8 cellular contexts compared by ENCODE assay signal in the genomic region with DNA sequence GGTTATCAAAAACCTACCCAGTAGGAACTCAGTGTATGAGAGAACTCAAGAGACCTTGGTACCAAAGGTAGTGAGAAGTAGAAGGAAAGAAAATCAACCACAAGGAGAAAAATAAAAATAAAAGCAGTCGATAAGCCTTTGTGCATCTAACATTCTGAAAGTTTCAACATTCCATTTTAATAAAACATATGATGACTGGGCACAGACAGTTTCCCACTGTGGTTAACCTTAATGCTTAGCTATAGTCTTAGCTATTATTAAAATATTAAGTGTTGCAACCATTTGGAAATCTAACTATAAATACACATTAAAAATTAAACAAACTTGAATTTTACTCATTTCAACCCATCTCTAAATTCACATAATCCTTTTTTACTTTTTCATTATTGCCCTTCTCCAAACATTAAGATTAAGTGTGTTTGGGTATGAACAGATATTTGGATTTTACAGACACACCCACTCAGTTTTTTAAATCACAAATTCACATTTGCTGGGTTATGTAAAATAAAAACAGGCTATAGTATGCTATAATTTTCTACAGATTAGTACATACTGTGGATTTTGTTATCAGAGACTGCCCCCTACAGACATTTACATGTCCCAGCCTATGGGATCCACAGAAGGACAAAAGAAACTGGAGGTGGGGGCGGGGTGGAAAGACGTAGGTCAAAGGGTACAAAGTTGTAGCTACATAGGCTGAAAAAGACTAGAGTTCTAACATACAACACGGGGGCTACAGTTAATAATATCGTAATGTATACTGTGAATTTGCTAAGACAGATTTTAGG. TPM values are rescaled to one million over a fixed set of nuclear protein-coding genes. Genes with fewer than 3 reads are reported as not detected.
A peak's percentile ranks its signal among the peaks of the same experiment; 100 is the strongest.
DNase-seq lines count a peak whose midpoint lies in the region; ATAC-seq and TF ChIP-seq lines count a peak whose summit lies in the region.

No MANE protein-coding gene starts in this region.

- no peak overlapping the region for H3K4me3 Mint-ChIP-seq in nephron
- H3K4me3 Mint-ChIP-seq in activated T-helper 1 cell treated with anti-CD3 and anti-CD28 coated beads, Interleukin-12 subunit alpha, Interleukin-12 subunit beta, Interleukin-2, Interleukin-4 antibody, amounts not matched to agents 30 ng/mL and 10 ng/mL and 1 ng/mL, durations not matched to agents 14 hours and 24 hours and 36 hours = no peak overlapping the region

- H3K4me3 ChIP-seq in brain microvascular endothelial cell (ENCODE audit: low read depth, low read length) = no peak overlapping the region

- peak; percentile 7 to 16 for DNase-seq in activated CD4-positive, alpha-beta T cell treated with anti-CD3 and anti-CD28 coated beads for 4 hours
- DNase-seq in activated CD4-positive, alpha-beta T cell treated with anti-CD3 and anti-CD28 coated beads, Interleukin-2, amount 50 U/mL, for 48 hours = no peak
- peak; percentile 31 for DNase-seq in NCI-H460 (ENCODE audit: extremely low read depth, low read depth)
- DNase-seq in brain microvascular endothelial cell = peak; percentile 54
- DNase-seq in activated T-helper 1 cell treated with anti-CD3 and anti-CD28 coated beads, Interleukin-12 subunit alpha, Interleukin-12 subunit beta, Interleukin-2, Interleukin-4 antibody, amounts not matched to agents 30 ng/mL and 10 ng/mL and 1 ng/mL, durations not matched to agents 14 hours and 24 hours and 36 hours (ENCODE audit: low spot score) = no peak
- no peak for DNase-seq in NCI-H510A (lab: John Stamatoyannopoulos, UW)

- intact Hi-C loops in activated T-helper 1 cell treated with anti-CD3 and anti-CD28 coated beads, Interleukin-12 subunit alpha, Interleukin-12 subunit beta, Interleukin-2, Interleukin-4 antibody, amounts not matched to agents 30 ng/mL and 10 ng/mL and 1 ng/mL, durations not matched to agents 14 hours and 24 hours and 36 hours (cut with micrococcal nuclease) = loop anchor here (1.0 kb wide), 1 partner anchor 597 kb away; no protein-coding TSS in a partner anchor

- H3K27ac Mint-ChIP-seq in nephron = peak overlapping the region in 1 of 3 experiments; percentile 68
- no peak overlapping the region for H3K27ac Mint-ChIP-seq in activated T-helper 1 cell treated with anti-CD3 and anti-CD28 coated beads, Interleukin-12 subunit alpha, Interleukin-12 subunit beta, Interleukin-2, Interleukin-4 antibody, amounts not matched to agents 30 ng/mL and 10 ng/mL and 1 ng/mL, durations not matched to agents 14 hours and 24 hours and 36 hours

- no peak for ATAC-seq in HG03439 (IDR thresholded peaks at IDR 0.05; ENCODE audit: unreplicated experiment)

- H3K27me3 Mint-ChIP-seq in nephron (ENCODE audit: low read depth) = no peaks in the 10 kb centered on the region
- H3K27me3 Mint-ChIP-seq in activated T-helper 1 cell treated with anti-CD3 and anti-CD28 coated beads, Interleukin-12 subunit alpha, Interleukin-12 subunit beta, Interleukin-2, Interleukin-4 antibody, amounts not matched to agents 30 ng/mL and 10 ng/mL and 1 ng/mL, durations not matched to agents 14 hours and 24 hours and 36 hours (ENCODE audit: insufficient read depth) = no peaks in the 10 kb centered on the region

- no peaks in the 10 kb centered on the region for H3K27me3 ChIP-seq in brain microvascular endothelial cell (replicated peaks)

- no peaks in the 10 kb centered on the region for H3K9me3 Mint-ChIP-seq in nephron
- no peaks in the 10 kb centered on the region for H3K9me3 Mint-ChIP-seq in activated T-helper 1 cell treated with anti-CD3 and anti-CD28 coated beads, Interleukin-12 subunit alpha, Interleukin-12 subunit beta, Interleukin-2, Interleukin-4 antibody, amounts not matched to agents 30 ng/mL and 10 ng/mL and 1 ng/mL, durations not matched to agents 14 hours and 24 hours and 36 hours

- peak overlapping the region; percentile 76 for H3K27ac ChIP-seq in brain microvascular endothelial cell

- H3K36me3 Mint-ChIP-seq in nephron (ENCODE audit: low read depth) = peaks cover 32% of the 10 kb centered on the region
- peaks cover 9% of the 10 kb centered on the region for H3K36me3 Mint-ChIP-seq in activated T-helper 1 cell treated with anti-CD3 and anti-CD28 coated beads, Interleukin-12 subunit alpha, Interleukin-12 subunit beta, Interleukin-2, Interleukin-4 antibody, amounts not matched to agents 30 ng/mL and 10 ng/mL and 1 ng/mL, durations not matched to agents 14 hours and 24 hours and 36 hours (ENCODE audit: low read depth)

- TF ChIP-seq CTCF in brain microvascular endothelial cell (IDR thresholded peaks at IDR 0.05; ENCODE audit: low read depth, low read length, missing control alignments) (peak; percentile 67), nephron (IDR thresholded peaks at IDR 0.05; ENCODE audit: unreplicated experiment in 3 of 3) (peak; percentile 22 to 39 (median 24))

- no peaks in the 10 kb centered on the region for H3K4me1 Mint-ChIP-seq in nephron
- H3K4me1 Mint-ChIP-seq in activated T-helper 1 cell treated with anti-CD3 and anti-CD28 coated beads, Interleukin-12 subunit alpha, Interleukin-12 subunit beta, Interleukin-2, Interleukin-4 antibody, amounts not matched to agents 30 ng/mL and 10 ng/mL and 1 ng/mL, durations not matched to agents 14 hours and 24 hours and 36 hours (ENCODE audit: low read depth) = peaks cover 11% of the 10 kb centered on the region

- in situ Hi-C loops in brain microvascular endothelial cell (cut with HindIII; ENCODE audit: low pct_ligation_motif_present, low sequenced_read_pairs) = no loop called here

- H3K36me3 ChIP-seq in brain microvascular endothelial cell (replicated peaks) = no peaks in the 10 kb centered on the region

RNA-seq across cellular contexts. Expression of a gene that starts 32.8 kb away (rescaled TPM):
- 12.6 and 14.1 TPM in 2 replicates for total RNA-seq in NCI-H460 (2014; rRNA removed; shearing (Covaris generic))
- 6.7 and 9.4 TPM in 2 replicates for polyA plus RNA-seq in NCI-H460 (2014; cell fraction: nucleus; rRNA removed)
- total RNA-seq in activated T-helper 1 cell treated with anti-CD3 and anti-CD28 coated beads, Interleukin-12 subunit alpha, Interleukin-12 subunit beta, Interleukin-2, Interleukin-4 antibody, amounts not matched to agents 30 ng/mL and 10 ng/mL and 1 ng/mL, durations not matched to agents 14 hours and 24 hours and 36 hours = 15.2 and 18.3 TPM in 2 replicates

Comparison
In these comparisons a context has a peak if more than half of its experiments do, and no peak if none do; other contexts are left out.
1. DNase-seq: peak in activated CD4-positive, alpha-beta T cell treated with anti-CD3 and anti-CD28 coated beads for 4 hours (2 of 2), NCI-H460 (single experiment) and brain microvascular endothelial cell (single experiment); none in activated CD4-positive, alpha-beta T cell treated with anti-CD3 and anti-CD28 coated beads, Interleukin-2, amount 50 U/mL, for 48 hours (0 of 2), activated T-helper 1 cell treated with anti-CD3 and anti-CD28 coated beads, Interleukin-12 subunit alpha, Interleukin-12 subunit beta, Interleukin-2, Interleukin-4 antibody, amounts not matched to agents 30 ng/mL and 10 ng/mL and 1 ng/mL, durations not matched to agents 14 hours and 24 hours and 36 hours (single experiment) and NCI-H510A (single experiment).